In the genomic region with DNA sequence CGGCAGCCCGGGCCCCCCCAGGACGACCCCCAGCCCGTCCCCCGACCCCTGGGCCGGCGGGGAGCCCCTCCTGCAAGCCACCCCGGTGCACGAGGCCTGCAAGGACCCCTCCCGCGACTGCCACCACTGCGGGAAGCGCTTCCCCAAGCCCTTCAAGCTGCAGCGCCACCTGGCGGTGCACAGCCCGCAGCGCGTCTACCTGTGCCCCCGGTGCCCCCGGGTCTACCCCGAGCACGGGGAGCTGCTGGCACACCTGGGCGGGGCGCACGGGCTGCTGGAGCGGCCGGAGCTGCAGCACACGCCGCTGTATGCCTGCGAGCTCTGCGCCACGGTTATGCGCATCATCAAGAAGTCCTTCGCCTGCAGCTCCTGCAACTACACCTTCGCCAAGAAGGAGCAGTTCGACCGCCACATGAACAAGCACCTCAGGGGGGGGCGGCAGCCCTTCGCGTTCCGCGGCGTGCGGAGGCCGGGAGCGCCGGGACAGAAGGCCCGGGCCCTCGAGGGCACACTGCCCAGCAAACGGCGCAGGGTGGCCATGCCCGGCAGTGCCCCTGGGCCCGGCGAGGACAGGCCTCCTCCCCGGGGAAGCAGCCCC, we compare ENCODE assay signal across 9 cellular contexts. TPM values are rescaled to one million over a fixed set of nuclear protein-coding genes. Genes with fewer than 3 reads are reported as not detected.
DNase-seq lines count a peak whose midpoint lies in the region; ATAC-seq and TF ChIP-seq lines count a peak whose summit lies in the region.
"Had no signal": no experiment of that assay in that cellular context is flagged by ENCODE, and none has a peak within 500 bp of the region (broad histone marks: within the 10 kb centered on the region; RNA-seq: fewer than 3 reads in every experiment).

No MANE protein-coding gene starts in this region.

- TF ChIP-seq CTCF in prostate gland (IDR thresholded peaks at IDR 0.05), result peak; percentile 90 to 93 (median 93)

- H3K27me3 ChIP-seq in prostate gland (replicated peaks; ENCODE audit: insufficient read depth), result no peaks in the 10 kb centered on the region

- DNase-seq in DMS53 (lab: John Stamatoyannopoulos, UW) (peak; percentile 55), DMS53 treated with DMSO at 0.1 percent for 48 hours (lab: John Stamatoyannopoulos, UW; ENCODE audit: unreplicated experiment) (no peak), NCI-H82 treated with DMSO at 0.1 percent for 48 hours (lab: John Stamatoyannopoulos, UW; ENCODE audit: unreplicated experiment) (peak; percentile 19), fibroblast of peridontal ligament (ENCODE audit: extremely low read depth) (peak; percentile 13), prostate gland (ENCODE audit: low spot score) (no peak), NOMO-1 treated with dmso at 0.1 percent for 144 hours (lab: John Stamatoyannopoulos, UW; ENCODE audit: unreplicated experiment) (no peak)
- peak; percentile 71 for DNase-seq in activated T-cell treated with anti-CD3 and anti-CD28 coated beads, Interleukin-2, amount 50 U/mL, for 4 hours

- no peak overlapping the region for H3K4me3 ChIP-seq in prostate gland

- no peaks in the 10 kb centered on the region for H3K9me3 ChIP-seq in prostate gland

- peak; percentile 82 for ATAC-seq in activated T-cell treated with anti-CD3 and anti-CD28 coated beads, Interleukin-2, amount 50 U/mL, for 4 hours
- ATAC-seq in GM21825 (IDR thresholded peaks at IDR 0.05; ENCODE audit: unreplicated experiment), result no peak

- no peak overlapping the region for H3K4me3 Mint-ChIP-seq in activated T-cell treated with anti-CD3 and anti-CD28 coated beads, Interleukin-2, amount 50 U/mL, for 4 hours
- H3K4me3 Mint-ChIP-seq: activated naive CD4-positive, alpha-beta T cell treated with anti-CD3 and anti-CD28 coated beads, Interleukin-2, amount 50 U/mL, for 24 hours had no signal

- no peak for TF ChIP-seq POLR2A in prostate gland (IDR thresholded peaks at IDR 0.05)

- H3K4me1 Mint-ChIP-seq in activated T-cell treated with anti-CD3 and anti-CD28 coated beads, Interleukin-2, amount 50 U/mL, for 4 hours (ENCODE audit: low read depth), result peaks cover 1% of the 10 kb centered on the region
- H3K4me1 Mint-ChIP-seq: activated naive CD4-positive, alpha-beta T cell treated with anti-CD3 and anti-CD28 coated beads, Interleukin-2, amount 50 U/mL, for 24 hours had no signal

- no peaks in the 10 kb centered on the region for H3K36me3 ChIP-seq in prostate gland

- H3K27ac ChIP-seq in prostate gland, result no peak overlapping the region

- no peaks in the 10 kb centered on the region for H3K27me3 Mint-ChIP-seq in activated T-cell treated with anti-CD3 and anti-CD28 coated beads, Interleukin-2, amount 50 U/mL, for 4 hours (ENCODE audit: low read depth)
- H3K27me3 Mint-ChIP-seq: activated naive CD4-positive, alpha-beta T cell treated with anti-CD3 and anti-CD28 coated beads, Interleukin-2, amount 50 U/mL, for 24 hours had no signal

- intact Hi-C loops in prostate gland (cut with DNase I), result loop anchor here (2.0 to 10.0 kb wide), 3 partner anchors 153 to 453 kb away; no protein-coding TSS in a partner anchor

- no peaks in the 10 kb centered on the region for H3K4me1 ChIP-seq in prostate gland (replicated peaks)

- H3K36me3 Mint-ChIP-seq in activated T-cell treated with anti-CD3 and anti-CD28 coated beads, Interleukin-2, amount 50 U/mL, for 4 hours (ENCODE audit: insufficient read depth), result no peaks in the 10 kb centered on the region
- H3K36me3 Mint-ChIP-seq: activated naive CD4-positive, alpha-beta T cell treated with anti-CD3 and anti-CD28 coated beads, Interleukin-2, amount 50 U/mL, for 24 hours had no signal

- WGBS in prostate gland, result 28% methylated on average over 30 of the region's 55 CpGs

- no peaks in the 10 kb centered on the region for H3K9me3 Mint-ChIP-seq in activated T-cell treated with anti-CD3 and anti-CD28 coated beads, Interleukin-2, amount 50 U/mL, for 4 hours
- H3K9me3 Mint-ChIP-seq: activated naive CD4-positive, alpha-beta T cell treated with anti-CD3 and anti-CD28 coated beads, Interleukin-2, amount 50 U/mL, for 24 hours had no signal

RNA-seq across cellular contexts. Expression of a gene that starts 15.6 kb away (rescaled TPM):
- 10 to 100 TPM; 14.2 to 17.3 (median 15.9) TPM for total RNA-seq in activated T-cell treated with anti-CD3 and anti-CD28 coated beads, Interleukin-2, amount 50 U/mL, for 4 hours
- 10 to 100 TPM in 1 of 2 donors, 1 to 10 TPM in 1; 4.1 to 21.5 TPM for total RNA-seq in prostate gland

RNA-seq across cellular contexts. Expression of a gene that starts 54.7 kb away (rescaled TPM):
- total RNA-seq in activated T-cell treated with anti-CD3 and anti-CD28 coated beads, Interleukin-2, amount 50 U/mL, for 4 hours, result 1 to 10 TPM; 1.3 to 1.6 (median 1.3) TPM
- 1 to 10 TPM; 3.6 to 4.4 TPM for total RNA-seq in prostate gland

Comparison
In these comparisons a context has a peak if more than half of its experiments do, and no peak if none do; other contexts are left out.
1. DNase-seq: peak in DMS53 (single experiment), NCI-H82 treated with DMSO at 0.1 percent for 48 hours (single experiment), activated T-cell treated with anti-CD3 and anti-CD28 coated beads, Interleukin-2, amount 50 U/mL, for 4 hours (single experiment) and fibroblast of peridontal ligament (single experiment); none in DMS53 treated with DMSO at 0.1 percent for 48 hours (single experiment), prostate gland (single experiment) and NOMO-1 treated with dmso at 0.1 percent for 144 hours (single experiment).